1 cellular context compared by ENCODE assay signal in genomic region chr6:99605911-99606669, GRCh38.
TF ChIP-seq lines count a peak whose summit lies in the region.

No MANE protein-coding gene starts in this region.

TF ChIP-seq in WTC11, 78 proteins besides CTCF, POLR2A, EP300 and RAD21 (continued from another document):
- TF ChIP-seq HMGXB4 (CRISPR knock-in tag; IDR thresholded peaks at IDR 0.05) (no peak), JAZF1 (CRISPR knock-in tag; IDR thresholded peaks at IDR 0.05) (no peak), NR1H2 (CRISPR knock-in tag; IDR thresholded peaks at IDR 0.05) (no peak), ARID4B (CRISPR knock-in tag; IDR thresholded peaks at IDR 0.05; ENCODE audit: borderline replicate concordance) (no peak), ZNF281 (CRISPR knock-in tag; IDR thresholded peaks at IDR 0.05) (no peak), SMAD3 (CRISPR knock-in tag; IDR thresholded peaks at IDR 0.05; ENCODE audit: borderline replicate concordance) (no peak), ZNF232 (CRISPR knock-in tag; IDR thresholded peaks at IDR 0.05) (no peak), MXD4 (CRISPR knock-in tag; IDR thresholded peaks at IDR 0.05; ENCODE audit: borderline replicate concordance) (no peak), USF1 (CRISPR knock-in tag; IDR thresholded peaks at IDR 0.05) (no peak), ERG (CRISPR knock-in tag; IDR thresholded peaks at IDR 0.05) (no peak), ZNF532 (CRISPR knock-in tag; IDR thresholded peaks at IDR 0.05; ENCODE audit: borderline replicate concordance) (no peak), E2F1 (CRISPR knock-in tag; IDR thresholded peaks at IDR 0.05) (no peak), TEAD1 (CRISPR knock-in tag; IDR thresholded peaks at IDR 0.05) (no peak), E2F5 (CRISPR knock-in tag; IDR thresholded peaks at IDR 0.05) (no peak)
